In the genomic region with DNA sequence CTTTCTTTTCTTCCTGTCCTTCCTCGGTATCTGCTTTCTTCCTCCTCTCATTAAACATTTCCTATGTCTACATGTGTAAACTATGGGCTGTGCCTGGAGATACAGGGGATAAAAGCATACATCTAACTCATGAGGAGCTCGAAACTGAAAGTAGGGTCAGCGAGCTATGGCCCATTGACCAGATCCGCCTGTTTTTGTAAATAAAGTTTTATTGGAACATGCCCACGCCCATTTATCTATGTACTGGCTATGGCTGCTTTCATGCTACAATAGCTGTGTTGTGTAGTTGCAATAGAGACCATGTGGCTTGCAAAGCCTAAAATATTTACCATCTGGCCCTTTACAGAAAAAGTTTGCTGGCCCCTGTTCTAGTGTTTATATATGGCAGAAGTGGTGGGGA, we compare ENCODE assay signal across 21 cellular contexts.
"Had no signal": no experiment of that assay in that cellular context is flagged by ENCODE, and none has a peak within 500 bp of the region (broad histone marks: within the 10 kb centered on the region; RNA-seq: fewer than 3 reads in every experiment).

No MANE protein-coding gene starts in this region.

- ATAC-seq: activated CD8-positive, alpha-beta memory T cell treated with anti-CD3 and anti-CD28 coated beads, Interleukin-2, amount 10 ng/mL, durations not matched to agents 7 days and 5 days; activated T-helper 17 cell treated with anti-CD3 and anti-CD28 coated beads, Interleukin-2, amount 50 U/mL, for 72 hours; gastrocnemius medialis; mucosa of descending colon had no signal

- FAIRE-seq: urothelium cell line had no signal

- H3K9me3 ChIP-seq: gastrocnemius medialis, mucosa of descending colon, prostate gland, right atrium auricular region, tibial nerve had no signal

- H3K4me1 ChIP-seq: gastrocnemius medialis, prostate gland, right atrium auricular region, tibial nerve had no signal

- H3K27me3 ChIP-seq: brain microvascular endothelial cell, gastrocnemius medialis, right atrium auricular region, tibial nerve had no signal

- H3K27ac ChIP-seq: brain microvascular endothelial cell, coronary artery, gastrocnemius medialis, prostate gland, right atrium auricular region, tibial nerve had no signal

- DNase-seq: activated B cell treated with CpG ODN at 0.5 μM for 24 hours; activated CD4-positive, alpha-beta memory T cell treated with anti-CD3 and anti-CD28 coated beads, Interleukin-2, amount 10 ng/mL, durations not matched to agents 7 days and 5 days; activated CD4-positive, alpha-beta T cell treated with anti-CD3 and anti-CD28 coated beads for 4 hours; activated CD8-positive, alpha-beta memory T cell treated with anti-CD3 and anti-CD28 coated beads, Interleukin-2, amount 10 ng/mL, durations not matched to agents 7 days and 5 days; activated naive CD4-positive, alpha-beta T cell treated with Interleukin-2 at 50 U/mL for 16 hours; aorta; brain microvascular endothelial cell; gastrocnemius medialis; mesenchymal stem cell; mucosa of descending colon; naive B cell; stimulated activated CD4-positive, alpha-beta T cell treated with anti-CD3 and anti-CD28 coated beads, Interleukin-2, amount 100 ng/mL, for 24 hours; stimulated activated naive CD4-positive, alpha-beta T cell treated with Interleukin-2 at 50 U/mL for 16 hours; substantia nigra; T-helper 9 cell had no signal

- H3K36me3 ChIP-seq: brain microvascular endothelial cell, gastrocnemius medialis, prostate gland, right atrium auricular region, tibial nerve had no signal

- H3K4me3 ChIP-seq: coronary artery, gastrocnemius medialis, mucosa of descending colon, prostate gland, right atrium auricular region, tibial nerve had no signal
